ENCODE assay signal across 1 cellular context in the genomic region with DNA sequence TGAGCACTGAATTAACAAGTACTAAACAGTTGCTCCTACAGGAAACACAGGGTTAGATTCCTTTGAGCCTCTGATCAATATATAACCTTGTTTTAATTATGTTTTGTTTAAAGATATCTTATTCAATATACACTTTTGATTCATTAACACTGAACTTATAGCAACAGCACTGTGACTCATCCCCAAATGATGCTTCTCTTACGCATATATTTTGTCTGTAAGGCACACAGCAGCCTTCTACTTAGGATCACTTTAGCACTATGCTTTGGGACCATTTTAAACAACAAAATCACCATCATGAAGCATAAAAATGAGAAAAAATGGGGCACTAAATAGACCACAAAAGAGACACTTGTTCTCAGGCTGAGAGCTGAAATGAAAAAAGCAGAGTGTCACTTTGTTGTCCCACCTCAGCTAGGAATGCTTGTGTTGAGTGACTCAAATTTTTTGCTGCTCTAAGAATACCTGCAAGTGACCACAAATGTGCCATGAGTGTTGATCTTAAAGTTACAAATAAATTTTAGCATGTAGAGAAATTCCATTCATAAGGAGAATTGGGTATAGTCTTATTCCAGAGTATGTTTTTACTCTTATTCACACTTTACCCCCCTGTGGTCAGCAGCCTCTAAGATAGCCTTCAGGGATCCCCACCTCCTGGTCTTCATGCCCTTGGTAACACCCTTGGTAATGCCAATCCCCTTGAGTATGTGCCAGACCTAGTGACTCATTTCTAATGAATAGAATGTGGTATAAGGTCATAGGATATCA.
TF ChIP-seq lines count a peak whose summit lies in the region.

No MANE protein-coding gene starts in this region.

TF ChIP-seq in IMR-90, 13 proteins besides CTCF, POLR2A, EP300 and RAD21 (continued from another document):
- TF ChIP-seq, protein P1, sequence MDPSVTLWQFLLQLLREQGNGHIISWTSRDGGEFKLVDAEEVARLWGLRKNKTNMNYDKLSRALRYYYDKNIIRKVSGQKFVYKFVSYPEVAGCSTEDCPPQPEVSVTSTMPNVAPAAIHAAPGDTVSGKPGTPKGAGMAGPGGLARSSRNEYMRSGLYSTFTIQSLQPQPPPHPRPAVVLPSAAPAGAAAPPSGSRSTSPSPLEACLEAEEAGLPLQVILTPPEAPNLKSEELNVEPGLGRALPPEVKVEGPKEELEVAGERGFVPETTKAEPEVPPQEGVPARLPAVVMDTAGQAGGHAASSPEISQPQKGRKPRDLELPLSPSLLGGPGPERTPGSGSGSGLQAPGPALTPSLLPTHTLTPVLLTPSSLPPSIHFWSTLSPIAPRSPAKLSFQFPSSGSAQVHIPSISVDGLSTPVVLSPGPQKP (IDR thresholded peaks at IDR 0.05; ENCODE audit: borderline replicate concordance, low read depth, low read length), result no peak
- TF ChIP-seq RFX5 (IDR thresholded peaks at IDR 0.05; ENCODE audit: low read depth, low read length) (no peak), NFE2L2 (IDR thresholded peaks at IDR 0.05; ENCODE audit: low read depth, low read length) (no peak), CHD1 (IDR thresholded peaks at IDR 0.05; ENCODE audit: low read depth, low read length) (no peak), SMC3 (IDR thresholded peaks at IDR 0.05; ENCODE audit: low read depth, low read length) (no peak), BHLHE40 (IDR thresholded peaks at IDR 0.05; ENCODE audit: low read depth, low read length) (no peak)
TF ChIP-seq in IMR-90: peak in this region for 0.
